ENCODE assay signal across 16 cellular contexts in genomic region chr18:54416459-54416858, GRCh38. TPM values are rescaled to one million over a fixed set of nuclear protein-coding genes. Genes with fewer than 3 reads are reported as not detected.
DNase-seq lines count a peak whose midpoint lies in the region; ATAC-seq and TF ChIP-seq lines count a peak whose summit lies in the region.
"Had no signal": no experiment of that assay in that cellular context is flagged by ENCODE, and none has a peak within 500 bp of the region (broad histone marks: within the 10 kb centered on the region; RNA-seq: fewer than 3 reads in every experiment).

No MANE protein-coding gene starts in this region.

- H3K4me3 ChIP-seq in heart left ventricle (no peak overlapping the region), astrocyte of the cerebellum (ENCODE audit: low read depth, low read length) (no peak overlapping the region)
- H3K4me3 ChIP-seq: SJCRH30, upper lobe of right lung had no signal

- TF ChIP-seq POLR2A in heart left ventricle (IDR thresholded peaks at IDR 0.05): no peak

- 47 to 69% (median 56%) methylated on average over 2 of the region's 2 CpGs for WGBS in heart left ventricle, 4 donors

- H3K9me3 ChIP-seq in heart left ventricle: no peaks in the 10 kb centered on the region
- H3K9me3 ChIP-seq: SJCRH30, upper lobe of right lung had no signal

- in situ Hi-C loops in astrocyte of the cerebellum (cut with HindIII; ENCODE audit: low sequenced_read_pairs): no loop called here

- peak overlapping the region in 4 of 12 donors; percentile 13 to 55 (median 14) for H3K27ac ChIP-seq in heart left ventricle
- H3K27ac ChIP-seq: SJCRH30, upper lobe of right lung had no signal

- no peaks in the 10 kb centered on the region for H3K36me3 ChIP-seq in heart left ventricle
- H3K36me3 ChIP-seq: SJCRH30, upper lobe of right lung had no signal

- H3K4me1 ChIP-seq in heart left ventricle: peaks cover 0 to 12% (median 0%) of the 10 kb centered on the region in 12 donors
- H3K4me1 ChIP-seq: SJCRH30, upper lobe of right lung had no signal

- DNase-seq in heart left ventricle (no peak), Right ventricle myocardium inferior (ENCODE audit: missing footprints) (no peak), astrocyte of the cerebellum (ENCODE audit: low read depth) (peak; percentile 77), glomerular visceral epithelial cell (ENCODE audit: extremely low spot score) (peak; percentile 9), smooth muscle cell of the brain vasculature (ENCODE audit: low read depth, low spot score) (peak; percentile 36), OCI-M1 (lab: John Stamatoyannopoulos, UW) (no peak)
- DNase-seq: activated naive CD4-positive, alpha-beta T cell treated with anti-CD3 and anti-CD28 coated beads, Interleukin-2, amount 10 ng/mL, durations not matched to agents 7 days and 5 days; head of caudate nucleus; KG1; NCI-H1930; occipital lobe; SJCRH30; upper lobe of right lung had no signal

- ATAC-seq in heart left ventricle (peak in 3 of 4 donors; percentile 26 to 77 (median 41)), Right ventricle myocardium inferior (no peak), GM21367 (IDR thresholded peaks at IDR 0.05; ENCODE audit: unreplicated experiment) (no peak), HG02938 (IDR thresholded peaks at IDR 0.05; ENCODE audit: unreplicated experiment) (no peak)
- ATAC-seq: upper lobe of right lung had no signal

- TF ChIP-seq CTCF in heart left ventricle (IDR thresholded peaks at IDR 0.05) (no peak), astrocyte of the cerebellum (IDR thresholded peaks at IDR 0.05; ENCODE audit: low read depth, low read length, missing control alignments) (no peak)

- intact Hi-C loops in heart left ventricle (cut with DNase I): no loop called here
- intact Hi-C loops in Right ventricle myocardium inferior (cut with DNase I): no loop called here

- peaks cover 0 to 4% (median 0%) of the 10 kb centered on the region in 9 donors for H3K27me3 ChIP-seq in heart left ventricle
- H3K27me3 ChIP-seq: SJCRH30, upper lobe of right lung had no signal

RNA-seq across cellular contexts. Expression of gene C18orf54, which starts 58.8 kb away (rescaled TPM):
- total RNA-seq in heart left ventricle: 1 to 10 TPM in 6 of 9 donors, under 1 TPM in 3; 0.46 to 2.4 (median 1.1) TPM
- under 1 TPM; 0.50 to 0.94 TPM for polyA plus RNA-seq in heart left ventricle
- 1.8 TPM for total RNA-seq in Right ventricle myocardium inferior

RNA-seq across cellular contexts. Expression of gene STARD6, which starts 58.8 kb away (rescaled TPM):
- not detected for total RNA-seq in heart left ventricle
- not detected for polyA plus RNA-seq in heart left ventricle
- total RNA-seq in Right ventricle myocardium inferior: not detected
- total RNA-seq: liver, occipital lobe, SJCRH30, upper lobe of right lung had no signal
- polyA plus RNA-seq: liver had no signal

Comparison
In these comparisons a context has a peak if more than half of its experiments do, and no peak if none do; other contexts are left out.
1. ATAC-seq: peak in heart left ventricle (3 of 4); none in Right ventricle myocardium inferior (single experiment), GM21367 (single experiment) and HG02938 (single experiment).
2. DNase-seq: peak in astrocyte of the cerebellum (single experiment), glomerular visceral epithelial cell (single experiment) and smooth muscle cell of the brain vasculature (single experiment); none in heart left ventricle (0 of 5), Right ventricle myocardium inferior (single experiment) and OCI-M1 (single experiment).